ENCODE assay signal across 24 cellular contexts in the genomic region with DNA sequence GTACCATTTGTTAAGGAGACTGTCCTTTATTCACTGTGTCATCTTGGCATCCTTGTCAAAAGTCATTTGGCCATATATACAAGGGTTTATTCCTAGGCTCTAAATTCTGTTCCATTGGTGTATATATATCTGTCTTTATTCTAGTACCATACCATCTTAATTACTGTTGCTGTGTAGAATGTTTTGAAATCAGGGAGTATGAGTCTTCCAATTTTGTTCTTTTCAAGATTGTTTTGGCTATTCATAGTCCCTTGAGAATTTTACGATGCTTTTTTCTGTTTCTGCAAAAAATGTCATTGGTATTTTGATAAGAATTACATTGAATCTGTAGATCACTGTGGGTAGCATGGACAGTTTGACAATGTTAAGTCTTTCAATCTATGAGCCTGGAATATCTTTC.
"Had no signal": no experiment of that assay in that cellular context is flagged by ENCODE, and none has a peak within 500 bp of the region (broad histone marks: within the 10 kb centered on the region; RNA-seq: fewer than 3 reads in every experiment).

No MANE protein-coding gene starts in this region.

- H3K27me3 ChIP-seq: esophagus squamous epithelium, foreskin keratinocyte, gastroesophageal sphincter, heart left ventricle, hepatocyte, left lung, right atrium auricular region, stomach, thyroid gland had no signal

- H3K4me1 ChIP-seq: left lung, prostate gland had no signal

- H2AFZ ChIP-seq: hepatocyte had no signal

- H3K9me3 ChIP-seq: prostate gland, right atrium auricular region, thyroid gland had no signal

- H3K27ac ChIP-seq: esophagus squamous epithelium, foreskin keratinocyte, gastroesophageal sphincter, heart left ventricle, hepatocyte, left lung, prostate gland, right atrium auricular region, stomach, thyroid gland had no signal

- H3K36me3 ChIP-seq: gastroesophageal sphincter, prostate gland, thyroid gland had no signal

- DNase-seq: cerebellar nuclear complex; cortex of kidney; effector memory CD8-positive, alpha-beta T cell; erythroblast; esophagus squamous epithelium; heart left ventricle; left cardiac atrium; left lung; mesenchymal stem cell; naive thymus-derived CD8-positive, alpha-beta T cell; nephron progenitor cell; nucleus accumbens; stimulated activated CD4-positive, alpha-beta T cell treated with anti-CD3 and anti-CD28 coated beads, Interleukin-2, amount 100 ng/mL, for 24 hours; stimulated activated CD4-positive, alpha-beta T cell treated with anti-CD3 and anti-CD28 coated beads, Interleukin-4, amount 100 ng/mL, for 24 hours; stimulated activated naive CD4-positive, alpha-beta T cell treated with Interleukin-2 at 50 U/mL for 16 hours; stomach; thyroid gland had no signal

- ATAC-seq: effector memory CD8-positive, alpha-beta T cell; foreskin keratinocyte; gastroesophageal sphincter; heart left ventricle; left cardiac atrium; left lung; naive thymus-derived CD8-positive, alpha-beta T cell; sciatic nerve; stimulated activated effector memory CD8-positive, alpha-beta T cell treated with anti-CD3 and anti-CD28 coated beads, Interleukin-12 subunit alpha, Interleukin-12 subunit beta, amount 100 ng/mL, for 72 hours had no signal

- H3K4me2 ChIP-seq: hepatocyte had no signal

- H3K4me3 ChIP-seq: esophagus squamous epithelium, gastroesophageal sphincter, heart left ventricle, hepatocyte, left lung, prostate gland, right atrium auricular region, stomach, thyroid gland had no signal
